Comparison of ENCODE assay signal across 12 cellular contexts in genomic region chr15:99115300-99116215, GRCh38. TPM values are rescaled to one million over a fixed set of nuclear protein-coding genes. Genes with fewer than 3 reads are reported as not detected.
"Had no signal": no experiment of that assay in that cellular context is flagged by ENCODE, and none has a peak within 500 bp of the region (broad histone marks: within the 10 kb centered on the region; RNA-seq: fewer than 3 reads in every experiment).

No MANE protein-coding gene starts in this region.

- H3K9me3 ChIP-seq: suprapubic skin had no signal

- H3K27ac ChIP-seq: suprapubic skin had no signal

- DNase-seq: activated CD4-positive, alpha-beta T cell treated with anti-CD3 and anti-CD28 coated beads, Interleukin-2, amount 10 ng/mL, durations not matched to agents 24 days and 14 days; activated naive CD4-positive, alpha-beta T cell; activated naive CD8-positive, alpha-beta T cell treated with anti-CD3 and anti-CD28 coated beads, Interleukin-2, amount 50 U/mL, for 24 hours; caudate nucleus; cortex of kidney; effector CD8-positive, alpha-beta T cell; immature natural killer cell; left colon; retina; stimulated activated naive B cell treated with anti-CD40 and anti-IgM and Interleukin-4, amounts not matched to agents 10 μg/mL and 1 μg/mL and 100 μg/mL, for 72 hours had no signal

- H3K4me3 ChIP-seq: suprapubic skin had no signal

- ATAC-seq: activated naive CD8-positive, alpha-beta T cell treated with anti-CD3 and anti-CD28 coated beads, Interleukin-2, amount 50 U/mL, for 24 hours; SK-N-SH treated with all-trans-retinoic acid at 6 μM for 48 hours; stimulated activated naive B cell treated with anti-CD40 and anti-IgM and Interleukin-4, amounts not matched to agents 10 μg/mL and 1 μg/mL and 100 μg/mL, for 72 hours had no signal

- H3K36me3 ChIP-seq: suprapubic skin had no signal

- H3K27me3 ChIP-seq: suprapubic skin had no signal

RNA-seq across cellular contexts. Expression of gene SYNM, which starts 10.7 kb away (rescaled TPM):
- polyA plus RNA-seq: immature natural killer cell had no signal
